18 cellular contexts compared by ENCODE assay signal in the genomic region with DNA sequence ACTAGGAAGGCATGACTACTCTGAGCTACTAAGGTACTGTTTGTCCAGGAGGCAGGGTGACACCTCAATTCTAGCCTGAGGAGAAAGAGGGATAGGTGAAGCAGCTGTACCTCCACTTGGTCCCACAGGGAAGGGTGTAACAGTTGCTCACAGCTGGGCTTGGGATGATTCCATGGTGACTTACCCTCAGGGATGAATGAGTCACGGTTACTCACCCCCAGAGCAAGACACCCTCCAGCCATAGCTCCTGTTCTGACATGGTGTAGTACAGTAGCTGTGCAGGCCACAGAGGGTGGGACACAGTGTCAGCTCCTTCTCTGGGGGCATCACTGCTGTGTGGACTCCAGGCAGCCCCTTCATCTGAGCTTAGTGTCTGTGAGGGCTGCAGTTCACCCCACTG.
A peak's percentile ranks its signal among the peaks of the same experiment; 100 is the strongest.
DNase-seq lines count a peak whose midpoint lies in the region; ATAC-seq and TF ChIP-seq lines count a peak whose summit lies in the region.
"Had no signal": no experiment of that assay in that cellular context is flagged by ENCODE, and none has a peak within 500 bp of the region (broad histone marks: within the 10 kb centered on the region; RNA-seq: fewer than 3 reads in every experiment).

No MANE protein-coding gene starts in this region.

- ATAC-seq in RWPE2 (ENCODE audit: low read depth) (peak; percentile 97), foreskin keratinocyte (peak; percentile 99), GM21717 (IDR thresholded peaks at IDR 0.05; ENCODE audit: unreplicated experiment) (no peak), GM21529 (IDR thresholded peaks at IDR 0.05; ENCODE audit: unreplicated experiment) (no peak)
- ATAC-seq: naive thymus-derived CD8-positive, alpha-beta T cell had no signal

- H3K27me3 ChIP-seq in RWPE2 (ENCODE audit: insufficient read depth, poor library complexity, severe bottlenecking) (no peaks in the 10 kb centered on the region), foreskin keratinocyte (no peaks in the 10 kb centered on the region)

- no peaks in the 10 kb centered on the region for H3K36me3 ChIP-seq in RWPE2 (ENCODE audit: low read depth)
- H3K36me3 ChIP-seq: prostate gland had no signal

- TF ChIP-seq CTCF in RWPE2 (IDR thresholded peaks at IDR 0.05; ENCODE audit: poor library complexity, severe bottlenecking) (no peak), foreskin keratinocyte (conservative IDR thresholded peaks at IDR 0.05) (no peak)

- H3K4me3 ChIP-seq in RWPE2 (ENCODE audit: severe bottlenecking), result no peak overlapping the region
- H3K4me3 ChIP-seq: prostate gland, SK-N-MC had no signal

- DNase-seq in DMS53 (lab: John Stamatoyannopoulos, UW), result peak; percentile 1
- DNase-seq in DMS53 treated with DMSO at 0.1 percent for 48 hours (lab: John Stamatoyannopoulos, UW; ENCODE audit: unreplicated experiment), result no peak
- peak; percentile 76 for DNase-seq in RWPE2 (ENCODE audit: low spot score)
- DNase-seq in foreskin keratinocyte, result peak; percentile 58 to 92
- DNase-seq in activated CD4-positive, CD25-positive, alpha-beta regulatory T cell (lab: John Stamatoyannopoulos, UW), result no peak
- DNase-seq in NCI-H2107 (lab: John Stamatoyannopoulos, UW), result no peak
- DNase-seq: activated naive CD8-positive, alpha-beta T cell treated with anti-CD3 and anti-CD28 coated beads, Interleukin-2, amount 10 ng/mL, durations not matched to agents 7 days and 5 days; activated T-cell treated with anti-CD3 and anti-CD28 coated beads, Interleukin-2, amount 50 U/mL, for 24 hours; CD8-positive, alpha-beta memory T cell; effector memory CD4-positive, alpha-beta T cell; naive thymus-derived CD8-positive, alpha-beta T cell; NCI-H1417 treated with DMSO at 0.1 percent for 48 hours; NCI-H345 had no signal

- peaks cover 15% of the 10 kb centered on the region for H3K4me1 ChIP-seq in RWPE2 (ENCODE audit: insufficient read depth, poor library complexity, severe bottlenecking)
- no peaks in the 10 kb centered on the region for H3K4me1 ChIP-seq in foreskin keratinocyte
- H3K4me1 ChIP-seq: prostate gland had no signal

- no peaks in the 10 kb centered on the region for H3K9me3 ChIP-seq in RWPE2 (ENCODE audit: severe bottlenecking)
- H3K9me3 ChIP-seq: prostate gland had no signal

- no peak overlapping the region for H3K27ac ChIP-seq in RWPE2 (ENCODE audit: poor library complexity, severe bottlenecking)
- no peak overlapping the region for H3K27ac ChIP-seq in foreskin keratinocyte
- H3K27ac ChIP-seq: 22Rv1, prostate gland, SK-N-MC had no signal

Comparison
In these comparisons a context has a peak if more than half of its experiments do, and no peak if none do; other contexts are left out.
1. DNase-seq: peak in DMS53 (single experiment), RWPE2 (single experiment) and foreskin keratinocyte (2 of 2); none in DMS53 treated with DMSO at 0.1 percent for 48 hours (single experiment), activated CD4-positive, CD25-positive, alpha-beta regulatory T cell (0 of 4) and NCI-H2107 (single experiment).
2. ATAC-seq: peak in RWPE2 (single experiment) and foreskin keratinocyte (single experiment); none in GM21717 (single experiment) and GM21529 (single experiment).